Comparison of ENCODE assay signal across 12 cellular contexts in the genomic region with DNA sequence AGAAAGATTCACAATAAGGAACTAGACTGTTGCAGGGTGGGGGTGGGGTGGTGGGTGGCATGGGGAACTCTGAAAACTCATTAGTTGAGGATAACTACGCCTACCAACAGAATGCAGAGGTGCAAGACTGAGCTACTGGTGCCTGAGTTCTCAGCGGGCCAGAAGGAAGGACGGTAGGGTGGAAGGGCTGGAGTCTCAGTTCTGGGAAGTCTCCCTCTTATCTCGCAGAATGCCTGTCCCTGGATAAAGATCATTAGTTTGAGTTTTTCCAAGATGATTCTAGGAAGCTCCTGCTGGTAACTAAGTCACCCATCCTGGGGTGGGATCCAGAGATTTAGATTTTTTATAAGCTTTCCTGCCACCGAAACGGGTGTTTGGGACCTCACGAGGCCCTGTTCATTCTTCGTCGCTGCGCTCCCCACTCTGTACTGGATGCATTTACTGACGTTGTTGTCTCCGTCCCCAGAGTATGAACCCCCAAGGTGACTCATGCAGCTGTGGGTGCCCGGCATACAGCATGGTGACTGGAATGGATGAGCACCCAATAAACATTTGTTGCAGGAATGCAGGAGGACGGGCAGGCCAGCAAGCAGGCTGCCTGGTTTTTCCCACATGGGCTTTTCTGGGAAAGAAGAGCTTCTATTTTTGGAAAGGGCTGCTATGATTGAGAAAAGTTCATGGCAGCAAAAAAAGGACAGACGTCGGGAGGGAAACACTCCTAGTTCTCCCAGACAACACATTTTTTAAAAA. TPM values are rescaled to one million over a fixed set of nuclear protein-coding genes. Genes with fewer than 3 reads are reported as not detected.
DNase-seq lines count a peak whose midpoint lies in the region; ATAC-seq and TF ChIP-seq lines count a peak whose summit lies in the region.
"Had no signal": no experiment of that assay in that cellular context is flagged by ENCODE, and none has a peak within 500 bp of the region (broad histone marks: within the 10 kb centered on the region; RNA-seq: fewer than 3 reads in every experiment).

No MANE protein-coding gene starts in this region.

- ATAC-seq in esophagus mucosa = no peak

- no peaks in the 10 kb centered on the region for H3K9me3 Mint-ChIP-seq in Calu3 (ENCODE audit: low read depth, unreplicated experiment)

- H3K27me3 ChIP-seq in adipocyte (replicated peaks; ENCODE audit: control insufficient read depth, insufficient read depth, low read length) (no peaks in the 10 kb centered on the region), skeletal muscle tissue (ENCODE audit: control insufficient read depth in 3 of 3, insufficient read depth in 3 of 3, low read length in 3 of 3) (peaks cover 2 to 10% (median 4%) of the 10 kb centered on the region in 3 donors)
- H3K27me3 ChIP-seq: MG63 had no signal

- H3K4me1 Mint-ChIP-seq in Calu3 (ENCODE audit: low read depth, unreplicated experiment) = peaks cover 38% of the 10 kb centered on the region

- H3K27me3 Mint-ChIP-seq in Calu3 (ENCODE audit: unreplicated experiment) = no peaks in the 10 kb centered on the region

- peak overlapping the region; percentile 85 for H3K27ac Mint-ChIP-seq in Calu3 (ENCODE audit: unreplicated experiment)

- H3K4me1 ChIP-seq in adipocyte (ENCODE audit: control insufficient read depth, insufficient read depth, low read length) (peaks cover 35% of the 10 kb centered on the region), skeletal muscle tissue (ENCODE audit: control insufficient read depth in 3 of 3, insufficient read depth in 3 of 3, low read length in 3 of 3) (peaks cover 15 to 20% (median 18%) of the 10 kb centered on the region in 3 donors)

- DNase-seq in Calu3 (no peak), adipocyte (ENCODE audit: low read depth) (no peak), hepatic stellate cell (ENCODE audit: low spot score) (peak; percentile 72)
- DNase-seq in activated T-cell treated with anti-CD3 and anti-CD28 coated beads, Interleukin-2, amount 50 U/mL, for 1 hour = no peak
- DNase-seq in activated effector memory CD4-positive, alpha-beta T cell treated with anti-CD3 and anti-CD28 coated beads, Interleukin-2, amount 50 U/mL, for 16 hours = no peak
- no peak for DNase-seq in stimulated activated CD4-positive, alpha-beta T cell treated with anti-CD3 and anti-CD28 coated beads, Interleukin-4, amount 100 ng/mL, for 24 hours
- DNase-seq: activated CD4-positive, alpha-beta T cell treated with anti-CD3 and anti-CD28 coated beads, Interleukin-2, amount 50 U/mL, for 48 hours; DND-41; MG63 had no signal

- H3K9me3 ChIP-seq in adipocyte (ENCODE audit: control insufficient read depth, low read length) (no peaks in the 10 kb centered on the region), skeletal muscle tissue (ENCODE audit: control insufficient read depth in 3 of 3, low read length in 3 of 3) (no peaks in the 10 kb centered on the region)
- H3K9me3 ChIP-seq: MG63 had no signal

- H3K4me3 Mint-ChIP-seq in Calu3 (ENCODE audit: low read depth, unreplicated experiment) = peak overlapping the region; percentile 90

- H3K9ac ChIP-seq in adipocyte (ENCODE audit: low read length) (peak overlapping the region; percentile 96), skeletal muscle tissue (ENCODE audit: low read depth in 1 of 3, low read length in 3 of 3) (peak overlapping the region; percentile 64 to 69 (median 68))

- no TSS peak for BruUV-seq in Calu3 (replicated peaks; lab: Mats Ljungman, UMichigan)

- H3K4me3 ChIP-seq in adipocyte (ENCODE audit: low read length) (peak overlapping the region; percentile 92), skeletal muscle tissue (ENCODE audit: low read length in 3 of 3) (peak overlapping the region; percentile 37 to 66 (median 51))
- H3K4me3 ChIP-seq: MG63 had no signal

- TF ChIP-seq CTCF in Calu3 (IDR thresholded peaks at IDR 0.05; ENCODE audit: unreplicated experiment) = no peak

- CTCF ChIA-PET in Calu3 (lab: Charles Lee) = interaction anchor here (0.7 to 1.8 kb wide), 5 partner anchors 24 to 228 kb away, joined by 3 to 5 read pairs (median 3); no protein-coding TSS in a partner anchor

- H3K36me3 Mint-ChIP-seq in Calu3 (ENCODE audit: insufficient read depth, unreplicated experiment) = peaks cover 11% of the 10 kb centered on the region

- peak overlapping the region; percentile 71 for H3K27ac ChIP-seq in skeletal muscle tissue (ENCODE audit: low read depth, low read length)

- H3K36me3 ChIP-seq in adipocyte (ENCODE audit: control insufficient read depth, insufficient read depth, low read length, severe bottlenecking) (no peaks in the 10 kb centered on the region), skeletal muscle tissue (ENCODE audit: control insufficient read depth in 3 of 3, insufficient read depth in 3 of 3, low read length in 3 of 3) (no peaks in the 10 kb centered on the region)
- H3K36me3 ChIP-seq: MG63 had no signal

- intact Hi-C loops in Calu3 (cut with micrococcal nuclease; ENCODE audit: unreplicated experiment) = loop anchor here (5.0 to 10.0 kb wide), 4 partner anchors 42 to 309 kb away; a partner anchor contains a TSS

RNA-seq across cellular contexts. Expression of a gene that starts 1.1 kb away (rescaled TPM):
- 26.2 and 33.7 TPM in 2 replicates for total RNA-seq in Calu3 (2022)
- 13.6 TPM for total RNA-seq in skeletal muscle tissue
- 3.4 TPM for total RNA-seq in esophagus mucosa
- total RNA-seq: dermis microvascular lymphatic vessel endothelial cell had no signal
